24 cellular contexts compared by ENCODE assay signal in the genomic region with DNA sequence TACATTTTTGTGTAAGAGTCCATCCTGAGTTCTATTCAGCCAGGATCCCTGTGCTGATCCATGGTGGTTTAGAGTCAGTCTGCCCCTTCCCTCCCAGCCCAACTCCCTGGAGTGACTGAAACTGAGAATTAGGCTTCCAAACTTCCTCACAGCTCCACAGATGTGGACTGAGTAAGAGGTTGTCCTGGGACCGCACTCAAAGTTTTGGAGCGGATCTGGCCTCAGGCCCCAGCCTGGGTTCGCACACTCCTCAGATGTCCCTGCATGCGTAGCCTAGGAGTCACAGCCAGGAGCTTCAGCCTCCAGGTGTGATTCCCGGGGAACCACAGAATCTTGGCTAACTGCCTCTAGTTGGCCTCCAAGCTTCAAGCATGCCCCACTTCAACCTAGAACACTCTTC.
"Had no signal": no experiment of that assay in that cellular context is flagged by ENCODE, and none has a peak within 500 bp of the region (broad histone marks: within the 10 kb centered on the region; RNA-seq: fewer than 3 reads in every experiment).

No MANE protein-coding gene starts in this region.

- H3K27ac ChIP-seq: hepatocyte, ovary, right lobe of liver, tibial nerve, uterus had no signal

- H3K36me3 Mint-ChIP-seq: mesothelial cell of epicardium; naive B cell; natural killer cell; stimulated activated memory B cell treated with anti-CD40 and anti-IgM and Interleukin-4, amounts not matched to agents 10 μg/mL and 1 μg/mL and 100 μg/mL, for 72 hours had no signal

- H3K4me1 ChIP-seq: right lobe of liver had no signal

- H3K27ac Mint-ChIP-seq: mesothelial cell of epicardium; naive B cell; natural killer cell; progenitor cell of endocrine pancreas; stimulated activated memory B cell treated with anti-CD40 and anti-IgM and Interleukin-4, amounts not matched to agents 10 μg/mL and 1 μg/mL and 100 μg/mL, for 72 hours; stimulated activated naive CD8-positive, alpha-beta T cell treated with anti-CD3 and anti-CD28 coated beads, Interleukin-15, amount 100 ng/mL, for 72 hours; type B pancreatic cell had no signal

- H3K4me2 ChIP-seq: hepatocyte had no signal

- H3K79me2 ChIP-seq: hepatocyte had no signal

- H3K27me3 Mint-ChIP-seq: stimulated activated memory B cell treated with anti-CD40 and anti-IgM and Interleukin-4, amounts not matched to agents 10 μg/mL and 1 μg/mL and 100 μg/mL, for 72 hours; type B pancreatic cell had no signal

- H3K9me3 ChIP-seq: ovary, right lobe of liver, tibial nerve, uterus had no signal

- ATAC-seq: left lobe of liver; natural killer cell; right lobe of liver; stimulated activated memory B cell treated with anti-CD40 and anti-IgM and Interleukin-4, amounts not matched to agents 10 μg/mL and 1 μg/mL and 100 μg/mL, for 72 hours; stimulated activated naive CD8-positive, alpha-beta T cell treated with anti-CD3 and anti-CD28 coated beads, Interleukin-15, amount 100 ng/mL, for 72 hours had no signal

- H3K4me1 Mint-ChIP-seq: naive B cell; natural killer cell; stimulated activated memory B cell treated with anti-CD40 and anti-IgM and Interleukin-4, amounts not matched to agents 10 μg/mL and 1 μg/mL and 100 μg/mL, for 72 hours; stimulated activated naive CD8-positive, alpha-beta T cell treated with anti-CD3 and anti-CD28 coated beads, Interleukin-15, amount 100 ng/mL, for 72 hours had no signal

- H2AFZ ChIP-seq: hepatocyte had no signal

- DNase-seq: islet precursor cell; mesendoderm; naive B cell; natural killer cell; ovary; retina; right lobe of liver; stimulated activated CD4-positive, alpha-beta T cell treated with anti-CD3 and anti-CD28 coated beads, Interleukin-1b, Interleukin-23, amount 100 ng/mL, for 48 hours; stimulated activated CD4-positive, alpha-beta T cell treated with anti-CD3 and anti-CD28 coated beads, Interleukin-2, amount 100 ng/mL, for 48 hours; stimulated activated CD4-positive, alpha-beta T cell treated with anti-CD3 and anti-CD28 coated beads, Interleukin-4, amount 100 ng/mL, for 4 hours; stimulated activated CD8-positive, alpha-beta memory T cell treated with anti-CD3 and anti-CD28 coated beads, Interleukin-4, amount 100 ng/mL, for 48 hours; stimulated activated naive CD4-positive, alpha-beta T cell treated with Interleukin-2 at 50 U/mL for 16 hours; stimulated activated naive CD8-positive, alpha-beta T cell treated with anti-CD3 and anti-CD28 coated beads, Interleukin-15, amount 100 ng/mL, for 72 hours; substantia nigra; uterus had no signal

- H3K36me3 ChIP-seq: ovary, right lobe of liver, tibial nerve, uterus had no signal

- H3K9me3 Mint-ChIP-seq: natural killer cell; stimulated activated memory B cell treated with anti-CD40 and anti-IgM and Interleukin-4, amounts not matched to agents 10 μg/mL and 1 μg/mL and 100 μg/mL, for 72 hours; stimulated activated naive CD8-positive, alpha-beta T cell treated with anti-CD3 and anti-CD28 coated beads, Interleukin-15, amount 100 ng/mL, for 72 hours had no signal

- H3K27me3 ChIP-seq: hepatocyte, ovary, right lobe of liver, tibial nerve, uterus had no signal

- H3K4me3 Mint-ChIP-seq: mesothelial cell of epicardium; naive B cell; natural killer cell; stimulated activated memory B cell treated with anti-CD40 and anti-IgM and Interleukin-4, amounts not matched to agents 10 μg/mL and 1 μg/mL and 100 μg/mL, for 72 hours; stimulated activated naive CD8-positive, alpha-beta T cell treated with anti-CD3 and anti-CD28 coated beads, Interleukin-15, amount 100 ng/mL, for 72 hours; type B pancreatic cell had no signal

- H3K4me3 ChIP-seq: hepatocyte, lung, ovary, right lobe of liver, smooth muscle cell, tibial nerve, uterus had no signal
